Comparison of ENCODE assay signal across 1 cellular context in genomic region chr14:105453847-105454246, GRCh38.
TF ChIP-seq lines count a peak whose summit lies in the region.

No MANE protein-coding gene starts in this region.

TF ChIP-seq in HepG2, 621 proteins besides CTCF, POLR2A, EP300 and RAD21:
- TF ChIP-seq AGO2 (optimal IDR thresholded peaks at IDR 0.05; ENCODE audit: low read depth, low read length) (peak; percentile 65), ZMYM2 (CRISPR knock-in tag; IDR thresholded peaks at IDR 0.05) (no peak)
